Comparison of ENCODE assay signal across 1 cellular context in the genomic region with DNA sequence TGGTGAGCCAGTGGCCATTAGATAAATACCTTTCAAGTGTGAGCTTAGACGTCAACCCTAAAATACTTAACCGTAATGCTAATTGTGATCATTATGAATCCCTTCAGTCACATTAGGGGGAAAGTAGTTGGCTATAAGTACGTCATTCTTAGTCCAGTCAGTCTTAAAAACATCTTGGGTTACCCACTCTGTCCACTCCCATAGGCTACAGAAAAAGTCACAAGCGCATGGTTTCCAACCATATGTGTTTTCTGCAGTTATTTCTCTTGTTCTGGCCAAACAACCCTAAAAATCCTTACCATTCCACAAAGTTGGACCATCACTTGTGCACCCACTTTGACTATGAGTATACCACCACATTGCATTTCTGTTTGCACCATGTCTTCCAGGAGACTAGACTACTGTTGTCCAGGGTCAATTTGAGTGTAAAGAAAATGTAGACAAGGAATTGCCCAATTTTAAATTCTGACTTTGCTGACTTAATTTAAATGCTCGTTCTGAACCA.
TF ChIP-seq lines count a peak whose summit lies in the region.

No MANE protein-coding gene starts in this region.

TF ChIP-seq in HEK293, 187 proteins besides CTCF, POLR2A, EP300 and RAD21:
- TF ChIP-seq, protein P1, sequence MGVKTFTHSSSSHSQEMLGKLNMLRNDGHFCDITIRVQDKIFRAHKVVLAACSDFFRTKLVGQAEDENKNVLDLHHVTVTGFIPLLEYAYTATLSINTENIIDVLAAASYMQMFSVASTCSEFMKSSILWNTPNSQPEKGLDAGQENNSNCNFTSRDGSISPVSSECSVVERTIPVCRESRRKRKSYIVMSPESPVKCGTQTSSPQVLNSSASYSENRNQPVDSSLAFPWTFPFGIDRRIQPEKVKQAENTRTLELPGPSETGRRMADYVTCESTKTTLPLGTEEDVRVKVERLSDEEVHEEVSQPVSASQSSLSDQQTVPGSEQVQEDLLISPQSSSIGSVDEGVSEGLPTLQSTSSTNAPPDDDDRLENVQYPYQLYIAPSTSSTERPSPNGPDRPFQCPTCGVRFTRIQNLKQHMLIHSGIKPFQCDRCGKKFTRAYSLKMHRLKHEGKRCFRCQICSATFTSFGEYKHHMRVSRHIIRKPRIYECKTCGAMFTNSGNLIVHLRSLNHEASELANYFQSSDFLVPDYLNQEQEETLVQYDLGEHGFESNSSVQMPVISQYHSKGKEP (tag by site-specific recombination; IDR thresholded peaks at IDR 0.05): 0 out of 2 replicates have a peak, but pooled peaks have one; percentile 11
- TF ChIP-seq ZNF664 (tag by site-specific recombination; IDR thresholded peaks at IDR 0.05) (0 out of 2 replicates have a peak, but pooled peaks have one; percentile 20), ZNF76 (tag by site-specific recombination; IDR thresholded peaks at IDR 0.05; ENCODE audit: borderline replicate concordance, low read depth) (no peak), ZXDB (tag by site-specific recombination; IDR thresholded peaks at IDR 0.05) (0 out of 2 replicates have a peak, but pooled peaks have one; percentile 11), ZNF600 (tag by site-specific recombination; IDR thresholded peaks at IDR 0.05) (peak; percentile 86)
- TF ChIP-seq, protein P2, sequence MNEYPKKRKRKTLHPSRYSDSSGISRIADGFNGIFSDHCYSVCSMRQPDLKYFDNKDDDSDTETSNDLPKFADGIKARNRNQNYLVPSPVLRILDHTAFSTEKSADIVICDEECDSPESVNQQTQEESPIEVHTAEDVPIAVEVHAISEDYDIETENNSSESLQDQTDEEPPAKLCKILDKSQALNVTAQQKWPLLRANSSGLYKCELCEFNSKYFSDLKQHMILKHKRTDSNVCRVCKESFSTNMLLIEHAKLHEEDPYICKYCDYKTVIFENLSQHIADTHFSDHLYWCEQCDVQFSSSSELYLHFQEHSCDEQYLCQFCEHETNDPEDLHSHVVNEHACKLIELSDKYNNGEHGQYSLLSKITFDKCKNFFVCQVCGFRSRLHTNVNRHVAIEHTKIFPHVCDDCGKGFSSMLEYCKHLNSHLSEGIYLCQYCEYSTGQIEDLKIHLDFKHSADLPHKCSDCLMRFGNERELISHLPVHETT (tag by site-specific recombination; IDR thresholded peaks at IDR 0.05): no peak
TF ChIP-seq in HEK293: peak in this region for 4.
